25 cellular contexts compared by ENCODE assay signal in genomic region chr3:155528579-155528978, GRCh38.
"Had no signal": no experiment of that assay in that cellular context is flagged by ENCODE, and none has a peak within 500 bp of the region (broad histone marks: within the 10 kb centered on the region; RNA-seq: fewer than 3 reads in every experiment).

No MANE protein-coding gene starts in this region.

- H3K36me3 ChIP-seq: colonic mucosa, esophagus muscularis mucosa, esophagus squamous epithelium, gastrocnemius medialis, gastroesophageal sphincter, heart left ventricle, heart right ventricle had no signal

- H3K4me1 ChIP-seq: colonic mucosa, esophagus muscularis mucosa, esophagus squamous epithelium, foreskin keratinocyte, gastrocnemius medialis, gastroesophageal sphincter, heart left ventricle, heart right ventricle had no signal

- ATAC-seq: effector memory CD8-positive, alpha-beta T cell; esophagus mucosa; foreskin keratinocyte; gastrocnemius medialis; gastroesophageal sphincter; heart left ventricle; heart right ventricle had no signal

- DNase-seq: colonic mucosa; cortex of kidney; dermis blood vessel endothelial cell; dorsolateral prefrontal cortex; effector CD4-positive, alpha-beta T cell; effector CD8-positive, alpha-beta T cell; effector memory CD4-positive, alpha-beta T cell; effector memory CD8-positive, alpha-beta T cell; endodermal cell; erythroblast; esophagus squamous epithelium; foreskin fibroblast; foreskin keratinocyte; foreskin melanocyte; gastrocnemius medialis; glutamatergic neuron; head of caudate nucleus; heart left ventricle; heart right ventricle had no signal

- H3K27ac ChIP-seq: colonic mucosa, coronary artery, dorsolateral prefrontal cortex, epithelial cell of prostate, esophagus muscularis mucosa, esophagus squamous epithelium, foreskin keratinocyte, gastrocnemius medialis, gastroesophageal sphincter, heart left ventricle, heart right ventricle had no signal

- H3K9me3 ChIP-seq: colonic mucosa, esophagus squamous epithelium, gastrocnemius medialis, gastroesophageal sphincter had no signal

- H3K4me3 Mint-ChIP-seq: dendritic cell treated with granulocyte-macrophage colony-stimulating factor and Interleukin-4, amounts not matched to agents 40 ng/mL and 50 ng/mL, for 4 days; effector memory CD8-positive, alpha-beta T cell; endodermal cell had no signal

- H3K27ac Mint-ChIP-seq: dendritic cell treated with granulocyte-macrophage colony-stimulating factor and Interleukin-4, amounts not matched to agents 40 ng/mL and 50 ng/mL, for 4 days; effector memory CD8-positive, alpha-beta T cell; endodermal cell had no signal

- H3K27me3 Mint-ChIP-seq: dendritic cell treated with granulocyte-macrophage colony-stimulating factor and Interleukin-4, amounts not matched to agents 40 ng/mL and 50 ng/mL, for 4 days; effector memory CD8-positive, alpha-beta T cell had no signal

- H3K4me3 ChIP-seq: colonic mucosa, coronary artery, dorsolateral prefrontal cortex, esophagus muscularis mucosa, esophagus squamous epithelium, gastrocnemius medialis, gastroesophageal sphincter, heart left ventricle, heart right ventricle had no signal
